2 cellular contexts compared by ENCODE assay signal in genomic region chr10:29714096-29714874, GRCh38.
A peak's percentile ranks its signal among the peaks of the same experiment; 100 is the strongest.
TF ChIP-seq lines count a peak whose summit lies in the region.

No MANE protein-coding gene starts in this region.

TF ChIP-seq in HCT116, 20 proteins besides CTCF, POLR2A, EP300 and RAD21 (continued from another document):
- TF ChIP-seq CBX3 (IDR thresholded peaks at IDR 0.05; ENCODE audit: low read depth) (peak; percentile 66; the same call in 1 of the 2 replicates), POLR2AphosphoS5 (IDR thresholded peaks at IDR 0.05; ENCODE audit: low read depth, low read length) (no peak), SRF (IDR thresholded peaks at IDR 0.05; ENCODE audit: low read depth) (peak; percentile 36; the same call in 1 of the 2 replicates), EZH2phosphoT487 (IDR thresholded peaks at IDR 0.05; ENCODE audit: borderline replicate concordance) (no peak), ZNF274 (IDR thresholded peaks at IDR 0.05; ENCODE audit: low read depth, low read length) (no peak), MAX (IDR thresholded peaks at IDR 0.05) (peak; percentile 29; the same call in 1 of the 2 replicates), FOSL1 (IDR thresholded peaks at IDR 0.05; ENCODE audit: low read depth) (peak; percentile 81), CEBPB (IDR thresholded peaks at IDR 0.05; ENCODE audit: low read depth) (no peak), SP1 (IDR thresholded peaks at IDR 0.05; ENCODE audit: low read depth) (no peak; the same call in 1 of the 2 replicates), SIN3A (IDR thresholded peaks at IDR 0.05; ENCODE audit: low read depth) (peak; percentile 65), ZFX (IDR thresholded peaks at IDR 0.05) (no peak), EGR1 (IDR thresholded peaks at IDR 0.05; ENCODE audit: low read depth) (0 out of 2 replicates have a peak, but pooled peaks have one; percentile 11), ELF1 (IDR thresholded peaks at IDR 0.05; ENCODE audit: borderline replicate concordance, low read depth) (no peak), JUND (IDR thresholded peaks at IDR 0.05) (peak; percentile 77), TCF7L2 (IDR thresholded peaks at IDR 0.05; ENCODE audit: borderline replicate concordance, extremely low read depth, insufficient read depth, insufficient read length) (peak; percentile 66)
- TF ChIP-seq, protein P1, sequence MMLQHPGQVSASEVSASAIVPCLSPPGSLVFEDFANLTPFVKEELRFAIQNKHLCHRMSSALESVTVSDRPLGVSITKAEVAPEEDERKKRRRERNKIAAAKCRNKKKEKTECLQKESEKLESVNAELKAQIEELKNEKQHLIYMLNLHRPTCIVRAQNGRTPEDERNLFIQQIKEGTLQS (IDR thresholded peaks at IDR 0.05): no peak
- TF ChIP-seq, protein P2, sequence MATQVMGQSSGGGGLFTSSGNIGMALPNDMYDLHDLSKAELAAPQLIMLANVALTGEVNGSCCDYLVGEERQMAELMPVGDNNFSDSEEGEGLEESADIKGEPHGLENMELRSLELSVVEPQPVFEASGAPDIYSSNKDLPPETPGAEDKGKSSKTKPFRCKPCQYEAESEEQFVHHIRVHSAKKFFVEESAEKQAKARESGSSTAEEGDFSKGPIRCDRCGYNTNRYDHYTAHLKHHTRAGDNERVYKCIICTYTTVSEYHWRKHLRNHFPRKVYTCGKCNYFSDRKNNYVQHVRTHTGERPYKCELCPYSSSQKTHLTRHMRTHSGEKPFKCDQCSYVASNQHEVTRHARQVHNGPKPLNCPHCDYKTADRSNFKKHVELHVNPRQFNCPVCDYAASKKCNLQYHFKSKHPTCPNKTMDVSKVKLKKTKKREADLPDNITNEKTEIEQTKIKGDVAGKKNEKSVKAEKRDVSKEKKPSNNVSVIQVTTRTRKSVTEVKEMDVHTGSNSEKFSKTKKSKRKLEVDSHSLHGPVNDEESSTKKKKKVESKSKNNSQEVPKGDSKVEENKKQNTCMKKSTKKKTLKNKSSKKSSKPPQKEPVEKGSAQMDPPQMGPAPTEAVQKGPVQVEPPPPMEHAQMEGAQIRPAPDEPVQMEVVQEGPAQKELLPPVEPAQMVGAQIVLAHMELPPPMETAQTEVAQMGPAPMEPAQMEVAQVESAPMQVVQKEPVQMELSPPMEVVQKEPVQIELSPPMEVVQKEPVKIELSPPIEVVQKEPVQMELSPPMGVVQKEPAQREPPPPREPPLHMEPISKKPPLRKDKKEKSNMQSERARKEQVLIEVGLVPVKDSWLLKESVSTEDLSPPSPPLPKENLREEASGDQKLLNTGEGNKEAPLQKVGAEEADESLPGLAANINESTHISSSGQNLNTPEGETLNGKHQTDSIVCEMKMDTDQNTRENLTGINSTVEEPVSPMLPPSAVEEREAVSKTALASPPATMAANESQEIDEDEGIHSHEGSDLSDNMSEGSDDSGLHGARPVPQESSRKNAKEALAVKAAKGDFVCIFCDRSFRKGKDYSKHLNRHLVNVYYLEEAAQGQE (IDR thresholded peaks at IDR 0.05; ENCODE audit: low read depth): no peak

TF ChIP-seq in SK-N-SH treated with all-trans-retinoic acid at 6 μM for 48 hours, 23 proteins besides CTCF, POLR2A, EP300 and RAD21 (continued from another document):
- TF ChIP-seq, protein P3, sequence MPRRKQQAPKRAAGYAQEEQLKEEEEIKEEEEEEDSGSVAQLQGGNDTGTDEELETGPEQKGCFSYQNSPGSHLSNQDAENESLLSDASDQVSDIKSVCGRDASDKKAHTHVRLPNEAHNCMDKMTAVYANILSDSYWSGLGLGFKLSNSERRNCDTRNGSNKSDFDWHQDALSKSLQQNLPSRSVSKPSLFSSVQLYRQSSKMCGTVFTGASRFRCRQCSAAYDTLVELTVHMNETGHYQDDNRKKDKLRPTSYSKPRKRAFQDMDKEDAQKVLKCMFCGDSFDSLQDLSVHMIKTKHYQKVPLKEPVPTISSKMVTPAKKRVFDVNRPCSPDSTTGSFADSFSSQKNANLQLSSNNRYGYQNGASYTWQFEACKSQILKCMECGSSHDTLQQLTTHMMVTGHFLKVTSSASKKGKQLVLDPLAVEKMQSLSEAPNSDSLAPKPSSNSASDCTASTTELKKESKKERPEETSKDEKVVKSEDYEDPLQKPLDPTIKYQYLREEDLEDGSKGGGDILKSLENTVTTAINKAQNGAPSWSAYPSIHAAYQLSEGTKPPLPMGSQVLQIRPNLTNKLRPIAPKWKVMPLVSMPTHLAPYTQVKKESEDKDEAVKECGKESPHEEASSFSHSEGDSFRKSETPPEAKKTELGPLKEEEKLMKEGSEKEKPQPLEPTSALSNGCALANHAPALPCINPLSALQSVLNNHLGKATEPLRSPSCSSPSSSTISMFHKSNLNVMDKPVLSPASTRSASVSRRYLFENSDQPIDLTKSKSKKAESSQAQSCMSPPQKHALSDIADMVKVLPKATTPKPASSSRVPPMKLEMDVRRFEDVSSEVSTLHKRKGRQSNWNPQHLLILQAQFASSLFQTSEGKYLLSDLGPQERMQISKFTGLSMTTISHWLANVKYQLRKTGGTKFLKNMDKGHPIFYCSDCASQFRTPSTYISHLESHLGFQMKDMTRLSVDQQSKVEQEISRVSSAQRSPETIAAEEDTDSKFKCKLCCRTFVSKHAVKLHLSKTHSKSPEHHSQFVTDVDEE (CRISPR knock-in tag; IDR thresholded peaks at IDR 0.05): no peak
- no peak for TF ChIP-seq ZFP3 (CRISPR knock-in tag; IDR thresholded peaks at IDR 0.05)
- TF ChIP-seq ZNF8 (CRISPR knock-in tag; IDR thresholded peaks at IDR 0.05): no peak
- no peak for TF ChIP-seq TOX (CRISPR knock-in tag; IDR thresholded peaks at IDR 0.05; ENCODE audit: borderline replicate concordance)
- no peak for TF ChIP-seq RARB (CRISPR knock-in tag; IDR thresholded peaks at IDR 0.05)
- TF ChIP-seq, protein P4, sequence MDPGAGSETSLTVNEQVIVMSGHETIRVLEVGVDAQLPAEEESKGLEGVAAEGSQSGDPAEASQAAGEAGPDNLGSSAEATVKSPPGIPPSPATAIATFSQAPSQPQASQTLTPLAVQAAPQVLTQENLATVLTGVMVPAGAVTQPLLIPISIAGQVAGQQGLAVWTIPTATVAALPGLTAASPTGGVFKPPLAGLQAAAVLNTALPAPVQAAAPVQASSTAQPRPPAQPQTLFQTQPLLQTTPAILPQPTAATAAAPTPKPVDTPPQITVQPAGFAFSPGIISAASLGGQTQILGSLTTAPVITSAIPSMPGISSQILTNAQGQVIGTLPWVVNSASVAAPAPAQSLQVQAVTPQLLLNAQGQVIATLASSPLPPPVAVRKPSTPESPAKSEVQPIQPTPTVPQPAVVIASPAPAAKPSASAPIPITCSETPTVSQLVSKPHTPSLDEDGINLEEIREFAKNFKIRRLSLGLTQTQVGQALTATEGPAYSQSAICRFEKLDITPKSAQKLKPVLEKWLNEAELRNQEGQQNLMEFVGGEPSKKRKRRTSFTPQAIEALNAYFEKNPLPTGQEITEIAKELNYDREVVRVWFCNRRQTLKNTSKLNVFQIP (CRISPR knock-in tag; IDR thresholded peaks at IDR 0.05; ENCODE audit: borderline replicate concordance, low read depth): no peak
- no peak for TF ChIP-seq ZC3H10 (CRISPR knock-in tag; IDR thresholded peaks at IDR 0.05)
- TF ChIP-seq BACH2 (CRISPR knock-in tag; IDR thresholded peaks at IDR 0.05; ENCODE audit: borderline replicate concordance): no peak
- no peak for TF ChIP-seq GLIS3 (CRISPR knock-in tag; IDR thresholded peaks at IDR 0.05)
- no peak for TF ChIP-seq SNAI2 (CRISPR knock-in tag; IDR thresholded peaks at IDR 0.05)
- TF ChIP-seq, protein P5, sequence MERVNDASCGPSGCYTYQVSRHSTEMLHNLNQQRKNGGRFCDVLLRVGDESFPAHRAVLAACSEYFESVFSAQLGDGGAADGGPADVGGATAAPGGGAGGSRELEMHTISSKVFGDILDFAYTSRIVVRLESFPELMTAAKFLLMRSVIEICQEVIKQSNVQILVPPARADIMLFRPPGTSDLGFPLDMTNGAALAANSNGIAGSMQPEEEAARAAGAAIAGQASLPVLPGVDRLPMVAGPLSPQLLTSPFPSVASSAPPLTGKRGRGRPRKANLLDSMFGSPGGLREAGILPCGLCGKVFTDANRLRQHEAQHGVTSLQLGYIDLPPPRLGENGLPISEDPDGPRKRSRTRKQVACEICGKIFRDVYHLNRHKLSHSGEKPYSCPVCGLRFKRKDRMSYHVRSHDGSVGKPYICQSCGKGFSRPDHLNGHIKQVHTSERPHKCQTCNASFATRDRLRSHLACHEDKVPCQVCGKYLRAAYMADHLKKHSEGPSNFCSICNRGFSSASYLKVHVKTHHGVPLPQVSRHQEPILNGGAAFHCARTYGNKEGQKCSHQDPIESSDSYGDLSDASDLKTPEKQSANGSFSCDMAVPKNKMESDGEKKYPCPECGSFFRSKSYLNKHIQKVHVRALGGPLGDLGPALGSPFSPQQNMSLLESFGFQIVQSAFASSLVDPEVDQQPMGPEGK (CRISPR knock-in tag; IDR thresholded peaks at IDR 0.05; ENCODE audit: borderline replicate concordance): no peak
